17 cellular contexts compared by ENCODE assay signal in genomic region chr12:123528858-123529257, GRCh38. TPM values are rescaled to one million over a fixed set of nuclear protein-coding genes. Genes with fewer than 3 reads are reported as not detected.
DNase-seq lines count a peak whose midpoint lies in the region; ATAC-seq and TF ChIP-seq lines count a peak whose summit lies in the region.
"Had no signal": no experiment of that assay in that cellular context is flagged by ENCODE, and none has a peak within 500 bp of the region (broad histone marks: within the 10 kb centered on the region; RNA-seq: fewer than 3 reads in every experiment).

No MANE protein-coding gene starts in this region.

- no peak overlapping the region for H3K4me3 ChIP-seq in Caco-2 (ENCODE audit: low read depth, low read length)
- H3K4me3 ChIP-seq in HEK293 (ENCODE audit: low read depth, low read length) = no peak overlapping the region
- H3K4me3 ChIP-seq in SK-N-SH (ENCODE audit: low read depth in 2 of 2, low read length in 1 of 2) = no peak overlapping the region
- H3K4me3 ChIP-seq: A549, GM23338 had no signal

- H3K36me3 ChIP-seq in Caco-2 (ENCODE audit: control insufficient read depth, insufficient read depth, low read length) = peaks cover 2% of the 10 kb centered on the region; the same call in 1 of the 2 replicates
- peaks cover 3 to 49% of the 10 kb centered on the region in 2 experiments; a peak in 2 of 3 replicates for H3K36me3 ChIP-seq in HEK293 (ENCODE audit: control insufficient read depth in 2 of 2, insufficient read depth in 1 of 2, low read length in 2 of 2)
- H3K36me3 ChIP-seq in SK-N-SH (replicated peaks in 1 of 2; ENCODE audit: control insufficient read depth in 1 of 2, insufficient read depth in 2 of 2, low read length in 1 of 2) = peaks cover 2 to 16% of the 10 kb centered on the region in 2 experiments
- H3K36me3 ChIP-seq: BE2C had no signal

- TF ChIP-seq EP300 in SK-N-SH (IDR thresholded peaks at IDR 0.05; ENCODE audit: borderline replicate concordance in 1 of 2, low read depth in 1 of 2, low read length in 1 of 2) = no peak

- CTCF ChIA-PET in Caco-2 (lab: Charles Lee) = no interaction called here
- CTCF ChIA-PET in HEK293 (lab: Yijun Ruan, JAX) = interaction anchor here (0.6 kb wide), 2 partner anchors 163 to 197 kb away, joined by 3 to 6 read pairs; no protein-coding TSS in a partner anchor
- CTCF ChIA-PET in SK-N-SH (lab: Yijun Ruan, JAX) = no interaction called here

- TF ChIP-seq CTCF in Caco-2 (IDR thresholded peaks at IDR 0.05; ENCODE audit: insufficient read depth in 1 of 2, low read depth in 1 of 2, low read length in 1 of 2, severe bottlenecking in 1 of 2, unreplicated experiment in 1 of 2) = no peak
- TF ChIP-seq CTCF in HEK293 (tag by site-specific recombination; IDR thresholded peaks at IDR 0.05) = no peak
- TF ChIP-seq CTCF in neural crest cell (conservative IDR thresholded peaks at IDR 0.05) = no peak
- no peak for TF ChIP-seq CTCF in SK-N-SH (IDR thresholded peaks at IDR 0.05)

- H3K36me3 Mint-ChIP-seq in Caco-2 (ENCODE audit: insufficient read depth, unreplicated experiment) (peaks cover 34% of the 10 kb centered on the region), neural crest cell (ENCODE audit: low read depth) (peaks cover 27% of the 10 kb centered on the region)
- no peaks in the 10 kb centered on the region for H3K36me3 Mint-ChIP-seq in activated T-helper 17 cell treated with anti-CD3 and anti-CD28 coated beads, Interleukin-2, amount 50 U/mL, for 72 hours (ENCODE audit: low read depth)

- intact Hi-C loops in Caco-2 (cut with micrococcal nuclease; ENCODE audit: unreplicated experiment) = no loop called here

- H3K4me1 Mint-ChIP-seq in Caco-2 (ENCODE audit: low read depth, unreplicated experiment) (peaks cover 6% of the 10 kb centered on the region), neural crest cell (peaks cover 36% of the 10 kb centered on the region)
- peaks cover 17% of the 10 kb centered on the region for H3K4me1 Mint-ChIP-seq in activated T-helper 17 cell treated with anti-CD3 and anti-CD28 coated beads, Interleukin-2, amount 50 U/mL, for 72 hours
- H3K4me1 Mint-ChIP-seq: GM23338 had no signal

- no peak overlapping the region for H3K27ac ChIP-seq in HEK293 (ENCODE audit: extremely low read depth, low read depth, low read length)
- H3K27ac ChIP-seq in SK-N-SH (ENCODE audit: low read depth in 2 of 2, low read length in 1 of 2) = no peak overlapping the region
- H3K27ac ChIP-seq: A549, C4-2B had no signal

- H3K9me3 Mint-ChIP-seq in Caco-2 (ENCODE audit: unreplicated experiment) (no peaks in the 10 kb centered on the region), neural crest cell (no peaks in the 10 kb centered on the region)
- no peaks in the 10 kb centered on the region for H3K9me3 Mint-ChIP-seq in activated T-helper 17 cell treated with anti-CD3 and anti-CD28 coated beads, Interleukin-2, amount 50 U/mL, for 72 hours
- H3K9me3 Mint-ChIP-seq: CD4-positive, alpha-beta memory T cell; GM23338 had no signal

- POLR2A ChIA-PET in Caco-2 (lab: Charles Lee) = no interaction called here
- POLR2A ChIA-PET in HEK293 (lab: Yijun Ruan, JAX) = interaction anchor here (0.6 to 0.7 kb wide), 2 partner anchors 7 to 71 kb away, joined by 3 to 4 read pairs; no protein-coding TSS in a partner anchor
- POLR2A ChIA-PET in SK-N-SH (lab: Yijun Ruan, JAX) = interaction anchor here (0.6 kb wide), 1 partner anchor 12 kb away, joined by 3 read pairs; no protein-coding TSS in a partner anchor

- no peak overlapping the region for H2AFZ ChIP-seq in SK-N-SH (ENCODE audit: low read depth)
- H2AFZ ChIP-seq: GM23338 had no signal

- BruUV-seq in Caco-2 (replicated peaks; lab: Mats Ljungman, UMichigan) = no TSS peak

- H3K9me2 ChIP-seq in SK-N-SH = no peaks in the 10 kb centered on the region

- no peaks in the 10 kb centered on the region for H3K27me3 Mint-ChIP-seq in Caco-2 (ENCODE audit: insufficient read depth, unreplicated experiment)
- no peaks in the 10 kb centered on the region for H3K27me3 Mint-ChIP-seq in activated T-helper 17 cell treated with anti-CD3 and anti-CD28 coated beads, Interleukin-2, amount 50 U/mL, for 72 hours
- H3K27me3 Mint-ChIP-seq in neural crest cell (ENCODE audit: low read depth) = no peaks in the 10 kb centered on the region
- H3K27me3 Mint-ChIP-seq: CD4-positive, alpha-beta memory T cell had no signal

- H3K27ac Mint-ChIP-seq in Caco-2 (ENCODE audit: unreplicated experiment) = peak overlapping the region; percentile 61
- H3K27ac Mint-ChIP-seq in activated T-helper 17 cell treated with anti-CD3 and anti-CD28 coated beads, Interleukin-2, amount 50 U/mL, for 72 hours = peak overlapping the region; percentile 71
- peak overlapping the region; percentile 5 for H3K27ac Mint-ChIP-seq in neural crest cell (ENCODE audit: unreplicated experiment)
- H3K27ac Mint-ChIP-seq: GM23338 had no signal

- no peak for TF ChIP-seq RAD21 in SK-N-SH (IDR thresholded peaks at IDR 0.05; ENCODE audit: low read length)

- H4K20me1 ChIP-seq in SK-N-SH (ENCODE audit: insufficient read depth) = 0 out of 2 replicates have a peak, but pooled peaks cover 6% of the 10 kb centered on the region

- H3K4me1 ChIP-seq in Caco-2 = peaks cover 12% of the 10 kb centered on the region
- H3K4me1 ChIP-seq in HEK293 (ENCODE audit: control insufficient read depth, insufficient read depth, low read length) = 0 out of 2 replicates have a peak, but pooled peaks cover 6% of the 10 kb centered on the region
- H3K4me1 ChIP-seq in SK-N-SH (ENCODE audit: control insufficient read depth in 1 of 2, insufficient read depth in 2 of 2, low read depth in 1 of 2, low read length in 1 of 2) = peaks cover 5 to 21% of the 10 kb centered on the region in 2 experiments; a peak in 1 of 4 replicates
- H3K4me1 ChIP-seq: BE2C had no signal

- no peaks in the 10 kb centered on the region for H3F3A ChIP-seq in SK-N-SH (replicated peaks; ENCODE audit: insufficient read depth)

- H3K27me3 ChIP-seq in Caco-2 (replicated peaks; ENCODE audit: control insufficient read depth, insufficient read depth, low read length) = no peaks in the 10 kb centered on the region
- H3K27me3 ChIP-seq in SK-N-SH (ENCODE audit: insufficient read depth) = no peaks in the 10 kb centered on the region
- H3K27me3 ChIP-seq: BE2C had no signal

- ATAC-seq in activated T-helper 17 cell treated with anti-CD3 and anti-CD28 coated beads, Interleukin-2, amount 50 U/mL, for 72 hours (replicated peaks) = no peak
- ATAC-seq in GM19397 (IDR thresholded peaks at IDR 0.05; ENCODE audit: unreplicated experiment) = no peak
- ATAC-seq: A549, GM23338 had no signal

- H3K9me3 ChIP-seq in Caco-2 = no peaks in the 10 kb centered on the region
- no peaks in the 10 kb centered on the region for H3K9me3 ChIP-seq in HEK293 (ENCODE audit: control insufficient read depth, insufficient read depth, low read depth, low read length)
- no peaks in the 10 kb centered on the region for H3K9me3 ChIP-seq in SK-N-SH
- H3K9me3 ChIP-seq: A549, BE2C had no signal

- H3K9ac ChIP-seq in SK-N-SH = no peak overlapping the region

- H3K4me2 ChIP-seq in SK-N-SH = no peak overlapping the region
- H3K4me2 ChIP-seq: A549, GM23338 had no signal

- H3K4me3 Mint-ChIP-seq in Caco-2 (ENCODE audit: unreplicated experiment) = peak overlapping the region; percentile 10
- H3K4me3 Mint-ChIP-seq in activated T-helper 17 cell treated with anti-CD3 and anti-CD28 coated beads, Interleukin-2, amount 50 U/mL, for 72 hours = no peak overlapping the region
- peak overlapping the region; percentile 25 for H3K4me3 Mint-ChIP-seq in neural crest cell
- H3K4me3 Mint-ChIP-seq: CD4-positive, alpha-beta memory T cell; GM23338 had no signal

- DNase-seq in Caco-2 = no peak
- no peak for DNase-seq in neural crest cell (ENCODE audit: low read depth, low spot score)
- DNase-seq in effector CD4-positive, alpha-beta T cell = no peak
- no peak for DNase-seq in amniotic stem cell (lab: John Stamatoyannopoulos, UW)
- no peak for DNase-seq in SK-N-SH
- DNase-seq: BE2C; CD4-positive, alpha-beta memory T cell; DMS153; DMS79 treated with DMSO at 0.1 percent for 48 hours; EL; H7 had no signal

- H3K79me2 ChIP-seq in SK-N-SH (ENCODE audit: insufficient read depth) = peaks cover 75% of the 10 kb centered on the region

- WGBS in SK-N-SH (ENCODE audit: low lambda C conversion rate) = 93% methylated on average over 5 of the region's 5 CpGs

TF ChIP-seq in HEK293, 187 proteins besides CTCF, POLR2A, EP300 and RAD21 (continues in another document):
- TF ChIP-seq ZNF623 (tag by site-specific recombination; IDR thresholded peaks at IDR 0.05) (peak; percentile 97), IKZF3 (tag by site-specific recombination; IDR thresholded peaks at IDR 0.05) (no peak)

TF ChIP-seq in SK-N-SH, 30 proteins besides CTCF, POLR2A, EP300 and RAD21:
- TF ChIP-seq MAX (IDR thresholded peaks at IDR 0.05; ENCODE audit: low read depth) = no peak
- no peak for TF ChIP-seq RFX5 (IDR thresholded peaks at IDR 0.05; ENCODE audit: low read length)
TF ChIP-seq in SK-N-SH: peak in this region for 0.

RNA-seq across cellular contexts. Expression of gene RILPL1, which starts 4.7 kb away (rescaled TPM):
- total RNA-seq in Caco-2 (2022) (16.2 and 17.0 TPM in 2 replicates), neural crest cell (23.5 and 24.9 TPM in 2 replicates)
- total RNA-seq in activated T-helper 17 cell treated with anti-CD3 and anti-CD28 coated beads, Interleukin-2, amount 50 U/mL, for 72 hours = 1 to 10 TPM; 3.2 to 3.5 TPM
- polyA plus RNA-seq in SK-N-SH (2012; rRNA removed) = 26.8 and 32.6 TPM in 2 replicates
- polyA plus RNA-seq in SK-N-SH (2012; cell fraction: cytosol; rRNA removed) = 21.6 and 25.8 TPM in 2 replicates
- 51.9 and 53.9 TPM in 2 replicates for polyA plus RNA-seq in SK-N-SH (2012; cell fraction: nucleus; rRNA removed)

RNA-seq across cellular contexts. Expression of gene TMED2, which starts 55.5 kb away (rescaled TPM):
- total RNA-seq in Caco-2 (2022) = 255 TPM in 2 replicates
- 100 to 1,000 TPM; 107 to 177 TPM for total RNA-seq in activated T-helper 17 cell treated with anti-CD3 and anti-CD28 coated beads, Interleukin-2, amount 50 U/mL, for 72 hours
- total RNA-seq in neural crest cell = 161 and 182 TPM in 2 replicates
- polyA plus RNA-seq in SK-N-SH (2012; rRNA removed) = 113 and 120 TPM in 2 replicates
- 127 and 151 TPM in 2 replicates for polyA plus RNA-seq in SK-N-SH (2012; cell fraction: cytosol; rRNA removed)
- polyA plus RNA-seq in SK-N-SH (2012; cell fraction: nucleus; rRNA removed) = 37.4 and 39.7 TPM in 2 replicates

Comparison
In these comparisons a context has a peak if more than half of its experiments do, and no peak if none do; other contexts are left out.
1. H3K27ac Mint-ChIP-seq: peak in every context shown above with its lines; median percentile 71 in activated T-helper 17 cell treated with anti-CD3 and anti-CD28 coated beads, Interleukin-2, amount 50 U/mL, for 72 hours; 61 in Caco-2; 5 in neural crest cell.